Comparison of ENCODE assay signal across 8 cellular contexts in the genomic region with DNA sequence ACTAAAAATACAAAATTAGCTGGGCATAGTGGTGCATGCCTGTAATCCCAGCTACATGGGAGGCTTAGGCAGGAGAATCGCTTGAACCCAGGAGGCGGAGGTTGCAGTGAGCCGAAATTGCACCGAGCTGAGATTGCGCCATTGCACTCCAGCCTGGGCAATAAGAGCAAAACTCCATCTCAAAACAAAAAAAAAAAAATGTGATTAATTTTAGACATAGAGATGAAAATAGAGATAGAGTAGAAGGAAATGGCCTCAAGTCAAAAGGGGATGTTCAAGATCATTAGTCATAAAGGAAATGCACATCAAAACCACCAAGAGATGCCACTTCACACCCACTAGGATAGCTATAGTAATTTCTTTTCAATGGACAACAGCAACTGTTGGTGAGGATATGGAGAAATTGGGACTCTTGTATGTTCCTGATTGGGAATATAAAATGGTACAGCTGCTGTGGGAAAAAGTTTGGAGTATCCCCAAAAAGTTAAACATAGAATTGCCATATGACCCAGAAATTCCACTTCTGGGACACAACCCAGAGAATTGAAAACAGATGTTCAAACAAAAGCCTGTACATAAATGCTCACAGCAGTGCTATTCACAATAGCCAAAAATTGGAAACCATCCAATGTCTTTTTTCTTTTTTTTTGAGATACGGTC. TPM values are rescaled to one million over a fixed set of nuclear protein-coding genes. Genes with fewer than 3 reads are reported as not detected.
DNase-seq lines count a peak whose midpoint lies in the region; ATAC-seq and TF ChIP-seq lines count a peak whose summit lies in the region.

No MANE protein-coding gene starts in this region.

- no peak overlapping the region for H3K27ac Mint-ChIP-seq in activated CD8-positive, alpha-beta T cell treated with anti-CD3 and anti-CD28 coated beads for 36 hours

- peaks cover 17% of the 10 kb centered on the region for H3K36me3 Mint-ChIP-seq in activated CD8-positive, alpha-beta T cell treated with anti-CD3 and anti-CD28 coated beads for 36 hours (ENCODE audit: low read depth)

- POLR2A ChIA-PET in activated CD8-positive, alpha-beta T cell treated with anti-CD3 and anti-CD28 coated beads for 36 hours (lab: Charles Lee) = interaction anchor here (0.7 kb wide), 1 partner anchor 89 kb away, joined by 4 read pairs; no protein-coding TSS in a partner anchor

- peak; percentile 34 to 42 for DNase-seq in HL-60 (ENCODE audit: low read depth in 1 of 2, low spot score in 1 of 2)
- peak; percentile 23 for DNase-seq in activated CD8-positive, alpha-beta T cell treated with anti-CD3 and anti-CD28 coated beads for 36 hours
- no peak for DNase-seq in LoVo (ENCODE audit: low spot score)
- DNase-seq in NCI-H526 (lab: John Stamatoyannopoulos, UW) = no peak
- no peak for DNase-seq in NCI-H1436 (lab: John Stamatoyannopoulos, UW)

- CTCF ChIA-PET in activated CD8-positive, alpha-beta T cell treated with anti-CD3 and anti-CD28 coated beads for 36 hours (lab: Charles Lee) = interaction anchor here (0.8 to 1.8 kb wide), 6 partner anchors 11 to 247 kb away, joined by 3 to 9 read pairs (median 3); no protein-coding TSS in a partner anchor

- H3K4me3 Mint-ChIP-seq in activated CD8-positive, alpha-beta T cell treated with anti-CD3 and anti-CD28 coated beads for 36 hours = no peak overlapping the region

- peaks cover 32% of the 10 kb centered on the region for H3K4me1 Mint-ChIP-seq in activated CD8-positive, alpha-beta T cell treated with anti-CD3 and anti-CD28 coated beads for 36 hours (ENCODE audit: low read depth)

- TF ChIP-seq CTCF in C4-2B (conservative IDR thresholded peaks at IDR 0.05) = no peak
- TF ChIP-seq CTCF in HL-60 (IDR thresholded peaks at IDR 0.05; ENCODE audit: insufficient read depth, low read length) = no peak
- no peak for TF ChIP-seq CTCF in activated CD8-positive, alpha-beta T cell treated with anti-CD3 and anti-CD28 coated beads for 36 hours (IDR thresholded peaks at IDR 0.05)

- intact Hi-C loops in activated CD8-positive, alpha-beta T cell treated with anti-CD3 and anti-CD28 coated beads for 36 hours (cut with micrococcal nuclease) = no loop called here

- no peak overlapping the region for H3K4me3 ChIP-seq in HL-60 (replicated peaks; ENCODE audit: insufficient read depth, low read length)

- peak; percentile 92 for ATAC-seq in activated CD8-positive, alpha-beta T cell treated with anti-CD3 and anti-CD28 coated beads for 36 hours
- no peak for ATAC-seq in HG02852 (IDR thresholded peaks at IDR 0.05; ENCODE audit: unreplicated experiment)

- no peaks in the 10 kb centered on the region for H3K27me3 Mint-ChIP-seq in activated CD8-positive, alpha-beta T cell treated with anti-CD3 and anti-CD28 coated beads for 36 hours

- H3K9me3 Mint-ChIP-seq in activated CD8-positive, alpha-beta T cell treated with anti-CD3 and anti-CD28 coated beads for 36 hours = no peaks in the 10 kb centered on the region

- H3K27me3 ChIP-seq in HL-60 (ENCODE audit: insufficient read depth, poor library complexity, severe bottlenecking) = no peaks in the 10 kb centered on the region
- no peaks in the 10 kb centered on the region for H3K27me3 ChIP-seq in layer of hippocampus (ENCODE audit: control insufficient read depth, insufficient read depth, low read length)

- H3K27ac ChIP-seq in C4-2B (peak overlapping the region; percentile 45), HL-60 (replicated peaks) (peak overlapping the region; percentile 38), layer of hippocampus (ENCODE audit: low read depth, low read length) (peak overlapping the region; percentile 24)

RNA-seq across cellular contexts. Expression of gene ABHD2, which starts 55.4 kb away (rescaled TPM):
- total RNA-seq in activated CD8-positive, alpha-beta T cell treated with anti-CD3 and anti-CD28 coated beads for 36 hours = 10 to 100 TPM; 36.8 to 38.9 TPM

Comparison
In these comparisons a context has a peak if more than half of its experiments do, and no peak if none do; other contexts are left out.
1. DNase-seq: peak in HL-60 (2 of 2) and activated CD8-positive, alpha-beta T cell treated with anti-CD3 and anti-CD28 coated beads for 36 hours (single experiment); none in LoVo (single experiment), NCI-H526 (0 of 2) and NCI-H1436 (single experiment).
2. Peak in every context shown above with its lines, with median percentiles within 50 percentile points of each other: H3K27ac ChIP-seq.